Comparison of ENCODE assay signal across 30 cellular contexts in genomic region chr11:19737575-19737974, GRCh38.
"Had no signal": no experiment of that assay in that cellular context is flagged by ENCODE, and none has a peak within 500 bp of the region (broad histone marks: within the 10 kb centered on the region; RNA-seq: fewer than 3 reads in every experiment).

No MANE protein-coding gene starts in this region.

- H3K36me3 ChIP-seq: cardiac muscle cell had no signal

- H3K9me3 ChIP-seq: body of pancreas had no signal

- DNase-seq: activated CD4-positive, alpha-beta T cell treated with anti-CD3 and anti-CD28 coated beads for 48 hours; activated CD4-positive, alpha-beta T cell treated with anti-CD3 and anti-CD28 coated beads, Interleukin-2, amount 50 U/mL, for 4 hours; activated CD4-positive, CD25-positive, alpha-beta regulatory T cell treated with anti-CD3 and anti-CD28 coated beads, Interleukin-2, amount 50 U/mL, for 72 hours; activated CD8-positive, alpha-beta memory T cell treated with anti-CD3 and anti-CD28 coated beads, Interleukin-2, amount 50 U/mL, for 48 hours; activated CD8-positive, alpha-beta T cell treated with anti-CD3 and anti-CD28 coated beads, Interleukin-2, amount 10 ng/mL, durations not matched to agents 7 days and 5 days; activated effector memory CD4-positive, alpha-beta T cell treated with Interleukin-2 at 50 U/mL for 16 hours; activated naive CD4-positive, alpha-beta T cell; activated T-cell treated with anti-CD3 and anti-CD28 coated beads, Interleukin-2, amount 50 U/mL, for 24 hours; aorta; body of pancreas; NCI-H1092 treated with DMSO at 0.1 percent for 48 hours; NCI-H1417 treated with DMSO at 0.1 percent for 48 hours; NCI-H2029; NCI-H2107; NCI-H226; NCI-H526; NCI-H774; NK-92 treated with Interleukin-12 subunit alpha and Interleukin-12 subunit beta, amount 100 ng/mL, for 24 hours; OCI-M1; RPMI8226; T-helper 9 cell had no signal

- ATAC-seq: activated CD8-positive, alpha-beta T cell treated with anti-CD3 and anti-CD28 coated beads, Interleukin-2, amount 10 ng/mL, durations not matched to agents 7 days and 5 days; body of pancreas; Panc1; Right ventricle myocardium inferior; WTC11 had no signal

- H3K4me1 Mint-ChIP-seq: activated naive CD4-positive, alpha-beta T cell treated with anti-CD3 and anti-CD28 coated beads, Interleukin-2, amount 50 U/mL, for 24 hours had no signal

- H3K27ac ChIP-seq: body of pancreas, cardiac muscle cell, KMS-11, SK-N-MC had no signal

- H3K4me3 ChIP-seq: body of pancreas, cardiac muscle cell, SK-N-MC had no signal

- H3K27me3 Mint-ChIP-seq: activated naive CD4-positive, alpha-beta T cell treated with anti-CD3 and anti-CD28 coated beads, Interleukin-2, amount 50 U/mL, for 24 hours; activated T-cell treated with anti-CD3 and anti-CD28 coated beads, Interleukin-2, amount 50 U/mL, for 24 hours had no signal

- H3K4me2 ChIP-seq: KMS-11 had no signal

- H3K4me3 Mint-ChIP-seq: activated CD8-positive, alpha-beta T cell treated with anti-CD3 and anti-CD28 coated beads, Interleukin-2, amount 10 ng/mL, durations not matched to agents 7 days and 5 days; activated naive CD4-positive, alpha-beta T cell treated with anti-CD3 and anti-CD28 coated beads, Interleukin-2, amount 50 U/mL, for 24 hours; activated T-cell treated with anti-CD3 and anti-CD28 coated beads, Interleukin-2, amount 50 U/mL, for 24 hours; activated T-helper 1 cell treated with anti-CD3 and anti-CD28 coated beads, Interleukin-12 subunit alpha, Interleukin-12 subunit beta, Interleukin-2, Interleukin-4 antibody, amounts not matched to agents 30 ng/mL and 10 ng/mL and 1 ng/mL, durations not matched to agents 14 hours and 24 hours and 36 hours; T-helper 1 cell treated with Interleukin-12 subunit alpha and Interleukin-12 subunit beta and Interleukin-4 antibody, amounts not matched to agents 30 μg/mL and 1 μg/mL, for 36 hours; WTC11 had no signal

- H3K9me3 Mint-ChIP-seq: activated naive CD4-positive, alpha-beta T cell treated with anti-CD3 and anti-CD28 coated beads, Interleukin-2, amount 50 U/mL, for 24 hours; activated T-cell treated with anti-CD3 and anti-CD28 coated beads, Interleukin-2, amount 50 U/mL, for 24 hours; activated T-helper 1 cell treated with anti-CD3 and anti-CD28 coated beads, Interleukin-12 subunit alpha, Interleukin-12 subunit beta, Interleukin-2, Interleukin-4 antibody, amounts not matched to agents 30 ng/mL and 10 ng/mL and 1 ng/mL, durations not matched to agents 14 hours and 24 hours and 36 hours; T-helper 1 cell treated with Interleukin-12 subunit alpha and Interleukin-12 subunit beta and Interleukin-4 antibody, amounts not matched to agents 30 μg/mL and 1 μg/mL, for 36 hours; WTC11 had no signal

- H3K36me3 Mint-ChIP-seq: activated naive CD4-positive, alpha-beta T cell treated with anti-CD3 and anti-CD28 coated beads, Interleukin-2, amount 50 U/mL, for 24 hours; WTC11 had no signal

- H3K27me3 ChIP-seq: body of pancreas had no signal

- H3K9ac ChIP-seq: KMS-11 had no signal

- H3K27ac Mint-ChIP-seq: activated CD8-positive, alpha-beta T cell treated with anti-CD3 and anti-CD28 coated beads, Interleukin-2, amount 10 ng/mL, durations not matched to agents 7 days and 5 days; activated naive CD4-positive, alpha-beta T cell treated with anti-CD3 and anti-CD28 coated beads, Interleukin-2, amount 50 U/mL, for 24 hours; activated T-cell treated with anti-CD3 and anti-CD28 coated beads, Interleukin-2, amount 50 U/mL, for 24 hours; activated T-helper 1 cell treated with anti-CD3 and anti-CD28 coated beads, Interleukin-12 subunit alpha, Interleukin-12 subunit beta, Interleukin-2, Interleukin-4 antibody, amounts not matched to agents 30 ng/mL and 10 ng/mL and 1 ng/mL, durations not matched to agents 14 hours and 24 hours and 36 hours; T-helper 1 cell treated with Interleukin-12 subunit alpha and Interleukin-12 subunit beta and Interleukin-4 antibody, amounts not matched to agents 30 μg/mL and 1 μg/mL, for 36 hours; WTC11 had no signal
